In the genomic region with DNA sequence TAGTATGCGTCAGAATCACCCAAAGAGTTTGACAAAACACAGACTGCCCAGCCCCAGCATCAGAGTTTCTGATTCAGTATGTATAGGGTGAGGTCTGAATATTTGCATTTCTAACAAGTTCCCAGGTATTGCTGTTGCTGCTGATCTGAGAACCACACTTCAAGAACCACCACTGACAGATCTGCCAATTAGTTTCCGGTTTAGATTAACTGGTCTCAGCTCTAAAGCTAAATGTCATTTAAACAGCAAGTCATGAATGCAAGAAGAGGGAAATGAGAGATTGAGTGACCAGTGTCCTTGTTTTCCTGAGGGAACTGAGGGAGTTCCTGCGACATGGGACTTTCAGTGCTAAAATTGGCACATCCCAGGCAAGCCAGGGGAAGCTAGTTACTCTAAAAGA, we compare ENCODE assay signal across 21 cellular contexts.
DNase-seq lines count a peak whose midpoint lies in the region; ATAC-seq and TF ChIP-seq lines count a peak whose summit lies in the region.
"Had no signal": no experiment of that assay in that cellular context is flagged by ENCODE, and none has a peak within 500 bp of the region (broad histone marks: within the 10 kb centered on the region; RNA-seq: fewer than 3 reads in every experiment).

No MANE protein-coding gene starts in this region.

- no peaks in the 10 kb centered on the region for H3K36me3 Mint-ChIP-seq in GM23338 (ENCODE audit: low read depth)
- H3K36me3 Mint-ChIP-seq: activated naive CD4-positive, alpha-beta T cell treated with anti-CD3 and anti-CD28 coated beads, Interleukin-2, amount 50 U/mL, for 24 hours; stimulated activated naive B cell treated with anti-CD40 and anti-IgM and Interleukin-4, amounts not matched to agents 10 μg/mL and 1 μg/mL and 100 μg/mL, for 72 hours had no signal

- H2AFZ ChIP-seq in GM23338: no peak overlapping the region

- no peak overlapping the region for H3K23ac ChIP-seq in mesendoderm (ENCODE audit: low read length)

- H3F3A ChIP-seq in GM23338 (replicated peaks; ENCODE audit: low read depth): no peaks in the 10 kb centered on the region

- no peak overlapping the region for H3K4ac ChIP-seq in mesendoderm (ENCODE audit: low read depth, low read length)

- ATAC-seq in GM18873 (IDR thresholded peaks at IDR 0.05; ENCODE audit: low FRiP score, unreplicated experiment) (peak; percentile 85), GM23338 (no peak), HG03432 (IDR thresholded peaks at IDR 0.05; ENCODE audit: unreplicated experiment) (peak; percentile 96)
- ATAC-seq: foreskin keratinocyte; HepG2; stimulated activated naive B cell treated with anti-CD40 and anti-IgM and Interleukin-4, amounts not matched to agents 10 μg/mL and 1 μg/mL and 100 μg/mL, for 72 hours had no signal

- H3K27ac ChIP-seq in GM23338 (ENCODE audit: low read depth) (no peak overlapping the region), mesendoderm (ENCODE audit: low read depth, low read length) (no peak overlapping the region)
- H3K27ac ChIP-seq: epithelial cell of prostate, foreskin keratinocyte had no signal

- H3K79me1 ChIP-seq in mesendoderm (ENCODE audit: low read length): no peaks in the 10 kb centered on the region

- H3K56ac ChIP-seq in mesendoderm (ENCODE audit: low read length): no peak overlapping the region

- H3K4me3 Mint-ChIP-seq in GM23338: no peak overlapping the region
- H3K4me3 Mint-ChIP-seq: activated naive CD4-positive, alpha-beta T cell treated with anti-CD3 and anti-CD28 coated beads, Interleukin-2, amount 50 U/mL, for 24 hours; CD4-positive, alpha-beta T cell; central memory CD8-positive, alpha-beta T cell; neural crest cell; stimulated activated naive B cell treated with anti-CD40 and anti-IgM and Interleukin-4, amounts not matched to agents 10 μg/mL and 1 μg/mL and 100 μg/mL, for 72 hours had no signal

- H3K4me1 Mint-ChIP-seq in GM23338: peaks cover 7% of the 10 kb centered on the region; the same call in 2 of the 3 replicates
- H3K4me1 Mint-ChIP-seq: activated naive CD4-positive, alpha-beta T cell treated with anti-CD3 and anti-CD28 coated beads, Interleukin-2, amount 50 U/mL, for 24 hours; central memory CD8-positive, alpha-beta T cell; neural crest cell; stimulated activated naive B cell treated with anti-CD40 and anti-IgM and Interleukin-4, amounts not matched to agents 10 μg/mL and 1 μg/mL and 100 μg/mL, for 72 hours had no signal

- H3K4me3 ChIP-seq in GM23338: no peak overlapping the region
- H3K4me3 ChIP-seq in mesendoderm (ENCODE audit: low read length): no peak overlapping the region

- no peaks in the 10 kb centered on the region for H4K20me1 ChIP-seq in GM23338 (replicated peaks; ENCODE audit: insufficient read depth)

- peak overlapping the region; percentile 68; the same call in 1 of the 2 replicates for H3K27ac Mint-ChIP-seq in GM23338
- H3K27ac Mint-ChIP-seq: activated naive CD4-positive, alpha-beta T cell treated with anti-CD3 and anti-CD28 coated beads, Interleukin-2, amount 50 U/mL, for 24 hours; CD4-positive, alpha-beta T cell; stimulated activated naive B cell treated with anti-CD40 and anti-IgM and Interleukin-4, amounts not matched to agents 10 μg/mL and 1 μg/mL and 100 μg/mL, for 72 hours had no signal

- H4K5ac ChIP-seq in mesendoderm (ENCODE audit: low read length): no peak overlapping the region

- H2AK5ac ChIP-seq in mesendoderm (ENCODE audit: low read length): no peak overlapping the region

- no peak for DNase-seq in GM23338 (ENCODE audit: low spot score)
- DNase-seq in mesendoderm: peak; percentile 45
- DNase-seq in NCI-H2081 (lab: John Stamatoyannopoulos, UW): no peak
- no peak for DNase-seq in NCI-H128 (lab: John Stamatoyannopoulos, UW; ENCODE audit: unreplicated experiment)
- no peak for DNase-seq in COLO668 (lab: John Stamatoyannopoulos, UW; ENCODE audit: unreplicated experiment)
- DNase-seq: activated CD4-positive, alpha-beta T cell treated with anti-CD3 and anti-CD28 coated beads for 1 hour; CD4-positive, alpha-beta T cell; foreskin keratinocyte; HCEC 1CT; NCI-H1436; NCI-H2171; NCI-H69; stimulated activated CD4-positive, alpha-beta T cell treated with anti-CD3 and anti-CD28 coated beads, Interleukin-1b, Interleukin-23, amount 100 ng/mL, for 48 hours; stimulated activated naive B cell treated with anti-CD40 and anti-IgM and Interleukin-4, amounts not matched to agents 10 μg/mL and 1 μg/mL and 100 μg/mL, for 72 hours had no signal

- H3K9ac ChIP-seq in mesendoderm (ENCODE audit: low read length): no peak overlapping the region

- no CpG with 5 or more reads among the region's 3 CpGs for WGBS in mesendoderm (ENCODE audit: extremely low coverage, insufficient coverage, low lambda C conversion rate)

- H3K27me3 ChIP-seq in GM23338 (ENCODE audit: insufficient read depth) (no peaks in the 10 kb centered on the region), mesendoderm (ENCODE audit: insufficient read depth, low read length, poor library complexity) (no peaks in the 10 kb centered on the region)
- H3K27me3 ChIP-seq: foreskin keratinocyte had no signal

- no peak overlapping the region for H2BK5ac ChIP-seq in mesendoderm (ENCODE audit: low read length)

- H3K79me2 ChIP-seq in GM23338 (replicated peaks; ENCODE audit: insufficient read depth) (no peaks in the 10 kb centered on the region), mesendoderm (ENCODE audit: control insufficient read depth, insufficient read depth, low read length) (no peaks in the 10 kb centered on the region)

- peaks cover 2% of the 10 kb centered on the region for H3K27me3 Mint-ChIP-seq in GM23338 (ENCODE audit: insufficient read depth, low read depth, poor library complexity)
- H3K27me3 Mint-ChIP-seq: activated naive CD4-positive, alpha-beta T cell treated with anti-CD3 and anti-CD28 coated beads, Interleukin-2, amount 50 U/mL, for 24 hours; CD4-positive, alpha-beta T cell; central memory CD8-positive, alpha-beta T cell; stimulated activated naive B cell treated with anti-CD40 and anti-IgM and Interleukin-4, amounts not matched to agents 10 μg/mL and 1 μg/mL and 100 μg/mL, for 72 hours had no signal

- H2BK120ac ChIP-seq in mesendoderm (ENCODE audit: low read depth, low read length): no peak overlapping the region

- no peaks in the 10 kb centered on the region for H3K9me2 ChIP-seq in GM23338 (ENCODE audit: insufficient read depth)

- no peaks in the 10 kb centered on the region for H3K4me1 ChIP-seq in GM23338 (ENCODE audit: insufficient read depth)
- peaks cover 2% of the 10 kb centered on the region for H3K4me1 ChIP-seq in mesendoderm (ENCODE audit: control insufficient read depth, low read depth, low read length)
- H3K4me1 ChIP-seq: foreskin keratinocyte had no signal

- H3K36me3 ChIP-seq in GM23338 (ENCODE audit: insufficient read depth): no peaks in the 10 kb centered on the region
- no peaks in the 10 kb centered on the region for H3K36me3 ChIP-seq in mesendoderm (ENCODE audit: control insufficient read depth, insufficient read depth, low read length)

- H4K8ac ChIP-seq in mesendoderm (ENCODE audit: low read depth, low read length): no peak overlapping the region

- H2BK15ac ChIP-seq in mesendoderm (replicated peaks; ENCODE audit: low read depth): no peak overlapping the region

- TF ChIP-seq CTCF in GM23338 (conservative IDR thresholded peaks at IDR 0.05; ENCODE audit: low read depth in 2 of 2): no peak

- H3K9me3 Mint-ChIP-seq in GM23338: no peaks in the 10 kb centered on the region
- H3K9me3 Mint-ChIP-seq: activated naive CD4-positive, alpha-beta T cell treated with anti-CD3 and anti-CD28 coated beads, Interleukin-2, amount 50 U/mL, for 24 hours; CD4-positive, alpha-beta T cell; neural crest cell had no signal

- H3K18ac ChIP-seq in mesendoderm (ENCODE audit: low read length): no peak overlapping the region

- no peak overlapping the region for H3K4me2 ChIP-seq in GM23338
- H3K4me2 ChIP-seq in mesendoderm (ENCODE audit: low read length): no peak overlapping the region

TF ChIP-seq in GM23338, 12 proteins besides CTCF, POLR2A, EP300 and RAD21:
- no peak for TF ChIP-seq EZH2phosphoT487 (IDR thresholded peaks at IDR 0.05; ENCODE audit: unreplicated experiment)
- TF ChIP-seq POLR2AphosphoS5 (IDR thresholded peaks at IDR 0.05; ENCODE audit: low read depth): no peak
- no peak for TF ChIP-seq STAT1 (IDR thresholded peaks at IDR 0.05; ENCODE audit: unreplicated experiment)
